ENCODE assay signal across 36 cellular contexts in the genomic region with DNA sequence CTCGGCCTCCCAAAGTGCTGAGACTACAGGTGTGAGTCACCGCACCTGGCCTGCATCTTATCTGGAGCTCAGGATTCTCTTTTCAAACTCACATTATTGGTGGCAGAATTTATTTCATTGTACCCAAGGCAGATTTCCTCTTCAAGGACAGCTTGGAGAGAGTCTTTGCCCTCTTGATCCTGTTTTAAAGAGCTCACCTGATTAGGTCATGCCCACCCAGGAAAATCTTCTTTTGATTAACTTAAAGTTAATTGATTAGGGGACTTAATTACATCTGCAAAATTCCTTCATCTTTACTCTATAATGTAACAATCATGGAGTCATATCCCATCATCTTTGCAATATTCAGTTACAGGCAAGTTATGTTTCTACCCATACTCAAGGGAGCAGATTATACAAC.
"Had no signal": no experiment of that assay in that cellular context is flagged by ENCODE, and none has a peak within 500 bp of the region (broad histone marks: within the 10 kb centered on the region; RNA-seq: fewer than 3 reads in every experiment).

No MANE protein-coding gene starts in this region.

- H3K36me3 ChIP-seq: MG63 had no signal

- H3K27me3 ChIP-seq: MG63 had no signal

- H3K4me3 ChIP-seq: MG63 had no signal

- DNase-seq: Karpas-422, Kasumi-1, MG63, MM.1S, MV-4-11, NCI-H1048, NCI-H1092, NCI-H1092 treated with DMSO at 0.1 percent for 48 hours, NCI-H1105, NCI-H1105 treated with DMSO at 0.1 percent for 48 hours, NCI-H1417, NCI-H1417 treated with DMSO at 0.1 percent for 48 hours, NCI-H1436, NCI-H1436 treated with DMSO at 0.1 percent for 48 hours, NCI-H146, NCI-H1694, NCI-H1694 treated with DMSO at 0.1 percent for 48 hours, NCI-H187, NCI-H187 treated with DMSO at 0.1 percent for 48 hours, NCI-H1930, NCI-H2029, NCI-H2029 treated with DMSO at 0.1 percent for 48 hours, NCI-H2081, NCI-H2081 treated with DMSO at 0.1 percent for 48 hours, NCI-H2107, NCI-H2171, NCI-H2171 treated with DMSO at 0.1 percent for 48 hours, NCI-H2227 treated with DMSO at 0.1 percent for 48 hours, NCI-H226, NCI-H345, NCI-H446, NCI-H446 treated with DMSO at 0.1 percent for 48 hours, NCI-H510A, NCI-H510A treated with DMSO at 0.1 percent for 48 hours, NCI-H524, NCI-H524 treated with DMSO at 0.1 percent for 48 hours had no signal

- H3K9me3 ChIP-seq: MG63 had no signal
